ENCODE assay signal across 21 cellular contexts in genomic region chr6:131035582-131035981, GRCh38.
"Had no signal": no experiment of that assay in that cellular context is flagged by ENCODE, and none has a peak within 500 bp of the region (broad histone marks: within the 10 kb centered on the region; RNA-seq: fewer than 3 reads in every experiment).

No MANE protein-coding gene starts in this region.

- H3K36me3 Mint-ChIP-seq: neural progenitor cell; stimulated activated effector memory CD8-positive, alpha-beta T cell treated with anti-CD3 and anti-CD28 coated beads, Interleukin-12 subunit alpha, Interleukin-12 subunit beta, amount 100 ng/mL, for 72 hours had no signal

- H3K27ac Mint-ChIP-seq: memory B cell; naive thymus-derived CD4-positive, alpha-beta T cell; nephron; neural progenitor cell; progenitor cell of endocrine pancreas; stimulated activated effector memory CD8-positive, alpha-beta T cell treated with anti-CD3 and anti-CD28 coated beads, Interleukin-12 subunit alpha, Interleukin-12 subunit beta, amount 100 ng/mL, for 72 hours had no signal

- ATAC-seq: left lobe of liver; naive thymus-derived CD4-positive, alpha-beta T cell; sciatic nerve; stimulated activated effector memory CD8-positive, alpha-beta T cell treated with anti-CD3 and anti-CD28 coated beads, Interleukin-12 subunit alpha, Interleukin-12 subunit beta, amount 100 ng/mL, for 72 hours had no signal

- H3K9ac ChIP-seq: neural progenitor cell, parathyroid adenoma had no signal

- H3K27ac ChIP-seq: neural progenitor cell, parathyroid adenoma, stomach, thyroid gland, vagina had no signal

- H3K4me2 ChIP-seq: neural progenitor cell had no signal

- DNase-seq: dorsolateral prefrontal cortex; effector CD4-positive, alpha-beta T cell; naive thymus-derived CD4-positive, alpha-beta T cell; stimulated activated CD4-positive, alpha-beta T cell treated with anti-CD3 and anti-CD28 coated beads, Interleukin-2, amount 100 ng/mL, for 24 hours; stimulated activated CD4-positive, alpha-beta T cell treated with anti-CD3 and anti-CD28 coated beads, Interleukin-4, amount 100 ng/mL, for 24 hours; stimulated activated naive CD4-positive, alpha-beta T cell treated with Interleukin-2 at 50 U/mL for 16 hours; stomach; thyroid gland; trophoblast cell had no signal

- H3K4me3 ChIP-seq: dorsolateral prefrontal cortex, lung, neural progenitor cell, stomach, thyroid gland, vagina had no signal

- H3K4me1 ChIP-seq: parathyroid adenoma, thyroid gland had no signal

- H3K9me3 Mint-ChIP-seq: memory B cell; naive thymus-derived CD4-positive, alpha-beta T cell; nephron; neural progenitor cell; stimulated activated effector memory CD8-positive, alpha-beta T cell treated with anti-CD3 and anti-CD28 coated beads, Interleukin-12 subunit alpha, Interleukin-12 subunit beta, amount 100 ng/mL, for 72 hours had no signal

- H2AFZ ChIP-seq: neural progenitor cell, parathyroid adenoma had no signal

- H3K27me3 ChIP-seq: dorsolateral prefrontal cortex, neural progenitor cell, stomach, thyroid gland, vagina had no signal

- FAIRE-seq: frontal cortex, keratinocyte had no signal

- H3K36me3 ChIP-seq: neural progenitor cell, stomach, thyroid gland, vagina had no signal

- H3K9me3 ChIP-seq: stomach, thyroid gland, vagina had no signal
